In the genomic region with DNA sequence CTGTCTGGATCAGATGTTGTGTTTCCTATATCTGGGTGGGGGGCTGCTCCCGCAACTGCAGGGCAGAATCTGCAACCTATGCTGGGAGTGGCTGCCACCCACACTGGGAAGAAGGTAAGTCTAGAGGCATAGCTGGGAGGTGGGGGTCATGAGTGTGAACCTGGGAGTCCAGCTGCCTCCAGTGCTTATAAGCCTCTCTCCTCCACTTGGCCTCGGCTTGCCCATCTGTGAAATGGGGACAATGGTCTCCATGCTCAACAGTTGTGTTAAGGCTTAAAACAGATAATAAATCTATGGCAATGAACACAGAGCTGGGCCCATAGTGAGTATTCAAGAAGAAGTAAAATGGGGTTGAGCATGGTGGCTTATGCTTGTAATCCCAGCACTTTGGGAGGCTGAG, we compare ENCODE assay signal across 17 cellular contexts.
DNase-seq lines count a peak whose midpoint lies in the region; ATAC-seq, FAIRE-seq and TF ChIP-seq lines count a peak whose summit lies in the region.
"Had no signal": no experiment of that assay in that cellular context is flagged by ENCODE, and none has a peak within 500 bp of the region (broad histone marks: within the 10 kb centered on the region; RNA-seq: fewer than 3 reads in every experiment).

No MANE protein-coding gene starts in this region.

- peaks cover 21% of the 10 kb centered on the region for H3K36me3 Mint-ChIP-seq in astrocyte (ENCODE audit: low read depth, unreplicated experiment)
- no peaks in the 10 kb centered on the region for H3K36me3 Mint-ChIP-seq in activated CD4-positive, alpha-beta T cell treated with anti-CD3 and anti-CD28 coated beads, Interleukin-2, amount 10 ng/mL, durations not matched to agents 7 days and 5 days (ENCODE audit: low read depth)

- POLR2A ChIA-PET in IMR-90 (lab: Charles Lee; ENCODE audit: unreplicated experiment), result no interaction called here
- POLR2A ChIA-PET in activated CD4-positive, alpha-beta T cell treated with anti-CD3 and anti-CD28 coated beads, Interleukin-2, amount 10 ng/mL, durations not matched to agents 7 days and 5 days (lab: Charles Lee), result no interaction called here

- H2BK120ac ChIP-seq in IMR-90 (ENCODE audit: low read depth, low read length) (peak overlapping the region; percentile 72; the same call in 1 of the 2 replicates), mesenchymal stem cell (ENCODE audit: low read depth, low read length) (no peak overlapping the region)

- no CpG with 5 or more reads among the region's 2 CpGs for WGBS in IMR-90 (ENCODE audit: extremely low coverage in 2 of 2, insufficient read length in 1 of 2), 2 experiments
- 97% methylated on average over 2 of the region's 2 CpGs for WGBS in mesenchymal stem cell
- 87 to 100% (median 96%) methylated on average over 2 of the region's 2 CpGs for WGBS in stomach, 5 donors

- DNase-seq in IMR-90, result no peak
- DNase-seq in astrocyte (ENCODE audit: low read depth), result no peak
- no peak for DNase-seq in mesenchymal stem cell
- no peak for DNase-seq in stomach
- DNase-seq in activated gamma-delta T cell (lab: John Stamatoyannopoulos, UW), result no peak
- DNase-seq in C1 segment of cervical spinal cord (lab: John Stamatoyannopoulos, UW), result no peak
- DNase-seq in activated CD4-positive, alpha-beta T cell treated with anti-CD3 and anti-CD28 coated beads, Interleukin-2, amount 10 ng/mL, durations not matched to agents 7 days and 5 days, result no peak
- DNase-seq: ACHN; AML-193; Calu3; CD4-positive, alpha-beta memory T cell; DND-41; H9 had no signal

- H2AK5ac ChIP-seq in IMR-90 (ENCODE audit: low read depth, low read length), result peak overlapping the region; percentile 3; the same call in 1 of the 2 replicates
- H2AK5ac ChIP-seq in mesenchymal stem cell (ENCODE audit: low read length, severe bottlenecking), result no peak overlapping the region

- H3K9me1 ChIP-seq in IMR-90 (ENCODE audit: insufficient read depth, low read length), result peaks cover 25% of the 10 kb centered on the region

- TF ChIP-seq EP300 in stomach (IDR thresholded peaks at IDR 0.05), result no peak

- H3K18ac ChIP-seq in IMR-90 (ENCODE audit: low read depth, low read length) (peak overlapping the region; percentile 69; the same call in 1 of the 2 replicates), mesenchymal stem cell (ENCODE audit: low read depth in 1 of 2, low read length in 2 of 2) (no peak overlapping the region)

- CTCF ChIA-PET in IMR-90 (lab: Yijun Ruan, JAX), result no interaction called here
- CTCF ChIA-PET in activated CD4-positive, alpha-beta T cell treated with anti-CD3 and anti-CD28 coated beads, Interleukin-2, amount 10 ng/mL, durations not matched to agents 7 days and 5 days (lab: Charles Lee), result interaction anchor here (1.7 kb wide), 1 partner anchor 33 kb away, joined by 5 read pairs; no protein-coding TSS in a partner anchor

- no peak for ATAC-seq in IMR-90 (ENCODE audit: low read depth)
- ATAC-seq: GM12878 had no signal

- H3K4ac ChIP-seq in IMR-90 (ENCODE audit: low read depth, low read length), result peak overlapping the region; percentile 57
- no peak overlapping the region for H3K4ac ChIP-seq in mesenchymal stem cell (ENCODE audit: low read depth in 1 of 2, low read length in 2 of 2)

- H3K27ac Mint-ChIP-seq in astrocyte (ENCODE audit: unreplicated experiment), result no peak overlapping the region
- no peak overlapping the region for H3K27ac Mint-ChIP-seq in activated CD4-positive, alpha-beta T cell treated with anti-CD3 and anti-CD28 coated beads, Interleukin-2, amount 10 ng/mL, durations not matched to agents 7 days and 5 days

- H3K4me2 ChIP-seq in IMR-90 (ENCODE audit: low read depth, low read length) (no peak overlapping the region), astrocyte (ENCODE audit: low read length) (no peak overlapping the region), mesenchymal stem cell (ENCODE audit: low read length, poor library complexity, severe bottlenecking) (no peak overlapping the region)

- no peak overlapping the region for H3K4me3 ChIP-seq in IMR-90 (ENCODE audit: insufficient read depth, low read depth, low read length)
- H3K4me3 ChIP-seq in astrocyte (ENCODE audit: insufficient read depth, low read depth, low read length), result no peak overlapping the region
- no peak overlapping the region for H3K4me3 ChIP-seq in mesenchymal stem cell (ENCODE audit: insufficient read depth in 1 of 2, low read depth in 1 of 2, low read length in 2 of 2)
- no peak overlapping the region for H3K4me3 ChIP-seq in stomach
- H3K4me3 ChIP-seq: GM12878 had no signal

- peak overlapping the region; percentile 77 for H2BK5ac ChIP-seq in IMR-90 (ENCODE audit: low read depth, low read length, poor library complexity, severe bottlenecking)
- H2BK5ac ChIP-seq in mesenchymal stem cell (ENCODE audit: low read depth, low read length, poor library complexity, severe bottlenecking), result no peak overlapping the region

- H3K79me2 ChIP-seq in astrocyte (ENCODE audit: insufficient read depth, low read length), result no peaks in the 10 kb centered on the region

- no peaks in the 10 kb centered on the region for H3K79me1 ChIP-seq in IMR-90 (ENCODE audit: low read depth in 1 of 2, low read length in 2 of 2)
- peaks cover 2% of the 10 kb centered on the region for H3K79me1 ChIP-seq in mesenchymal stem cell (replicated peaks; ENCODE audit: low read length, poor library complexity, severe bottlenecking)

- H3K27me3 ChIP-seq in IMR-90 (ENCODE audit: control insufficient read depth, insufficient read depth, low read length) (no peaks in the 10 kb centered on the region), astrocyte (ENCODE audit: insufficient read depth, low read length) (no peaks in the 10 kb centered on the region), mesenchymal stem cell (ENCODE audit: control insufficient read depth in 1 of 2, insufficient read depth in 1 of 2, low read length in 2 of 2) (no peaks in the 10 kb centered on the region), stomach (no peaks in the 10 kb centered on the region)

- peak overlapping the region in 1 of 2 experiments; percentile 57 for H2BK12ac ChIP-seq in mesenchymal stem cell (ENCODE audit: low read length in 2 of 2)

- H3K9me3 ChIP-seq in IMR-90 (ENCODE audit: control insufficient read depth, insufficient read depth, low read length) (no peaks in the 10 kb centered on the region), astrocyte (ENCODE audit: insufficient read depth, low read depth, low read length) (no peaks in the 10 kb centered on the region), mesenchymal stem cell (ENCODE audit: control insufficient read depth, low read length) (no peaks in the 10 kb centered on the region), stomach (no peaks in the 10 kb centered on the region)

- no peak overlapping the region for H3K56ac ChIP-seq in IMR-90 (ENCODE audit: extremely low read depth, insufficient read depth, low read length)

- H3K27me3 Mint-ChIP-seq in astrocyte (ENCODE audit: low read depth, unreplicated experiment), result no peaks in the 10 kb centered on the region
- H3K27me3 Mint-ChIP-seq in activated CD4-positive, alpha-beta T cell treated with anti-CD3 and anti-CD28 coated beads, Interleukin-2, amount 10 ng/mL, durations not matched to agents 7 days and 5 days, result no peaks in the 10 kb centered on the region
- H3K27me3 Mint-ChIP-seq: CD4-positive, alpha-beta memory T cell had no signal

- no peak overlapping the region for H2AFZ ChIP-seq in IMR-90 (replicated peaks; ENCODE audit: low read length, poor library complexity)
- H2AFZ ChIP-seq in astrocyte (ENCODE audit: low read depth, low read length), result no peak overlapping the region
- no peak overlapping the region for H2AFZ ChIP-seq in mesenchymal stem cell (ENCODE audit: low read depth, low read length)

- H3K23ac ChIP-seq in IMR-90 (ENCODE audit: low read depth, low read length), result no peak overlapping the region
- H3K23ac ChIP-seq in mesenchymal stem cell (ENCODE audit: low read length in 2 of 2), result no peak overlapping the region

- H4K8ac ChIP-seq in IMR-90 (ENCODE audit: low read depth in 2 of 2, low read length in 2 of 2) (peak overlapping the region; percentile 6 to 21; a peak in 2 of 4 replicates), mesenchymal stem cell (ENCODE audit: low read length) (peak overlapping the region; percentile 47)

- H4K91ac ChIP-seq in IMR-90 (ENCODE audit: insufficient read depth, low read depth, low read length), result peak overlapping the region; percentile 24; the same call in 1 of the 2 replicates
- H4K91ac ChIP-seq in mesenchymal stem cell (ENCODE audit: low read length), result no peak overlapping the region

- H4K20me1 ChIP-seq in IMR-90 (ENCODE audit: insufficient read depth, low read length) (0 out of 2 replicates have a peak, but pooled peaks cover 4% of the 10 kb centered on the region), astrocyte (ENCODE audit: insufficient read depth, low read length) (no peaks in the 10 kb centered on the region)

- H3K4me1 ChIP-seq in IMR-90 (ENCODE audit: control insufficient read depth, insufficient read depth, low read length), result peaks cover 19% of the 10 kb centered on the region
- peaks cover 17% of the 10 kb centered on the region for H3K4me1 ChIP-seq in astrocyte (ENCODE audit: insufficient read depth, low read length)
- H3K4me1 ChIP-seq in mesenchymal stem cell (ENCODE audit: control insufficient read depth, insufficient read depth, low read depth, low read length), result peaks cover 7% of the 10 kb centered on the region
- H3K4me1 ChIP-seq in stomach, result no peaks in the 10 kb centered on the region

- H2AK9ac ChIP-seq in IMR-90 (replicated peaks; ENCODE audit: low read depth, low read length, poor library complexity), result no peak overlapping the region

- H3K27ac ChIP-seq in IMR-90 (ENCODE audit: insufficient read depth, low read length) (peak overlapping the region; percentile 50; the same call in 1 of the 2 replicates), astrocyte (ENCODE audit: low read depth, low read length) (peak overlapping the region; percentile 87), mesenchymal stem cell (ENCODE audit: low read length, poor library complexity, severe bottlenecking) (no peak overlapping the region), stomach (peak overlapping the region in 3 of 5 donors; percentile 25 to 58 (median 50))

- H3K9me3 Mint-ChIP-seq in astrocyte (ENCODE audit: unreplicated experiment), result no peaks in the 10 kb centered on the region
- no peaks in the 10 kb centered on the region for H3K9me3 Mint-ChIP-seq in activated CD4-positive, alpha-beta T cell treated with anti-CD3 and anti-CD28 coated beads, Interleukin-2, amount 10 ng/mL, durations not matched to agents 7 days and 5 days

- H4K5ac ChIP-seq in IMR-90 (ENCODE audit: low read depth, low read length), result peak overlapping the region; percentile 42; the same call in 1 of the 2 replicates

- peaks cover 10% of the 10 kb centered on the region for H3K4me1 Mint-ChIP-seq in astrocyte (ENCODE audit: low read depth, unreplicated experiment)
- no peaks in the 10 kb centered on the region for H3K4me1 Mint-ChIP-seq in activated CD4-positive, alpha-beta T cell treated with anti-CD3 and anti-CD28 coated beads, Interleukin-2, amount 10 ng/mL, durations not matched to agents 7 days and 5 days

- peak overlapping the region; percentile 1; the same call in 1 of the 2 replicates for H3K9ac ChIP-seq in IMR-90 (ENCODE audit: low read depth, low read length)
- peak overlapping the region; percentile 70 for H3K9ac ChIP-seq in astrocyte (ENCODE audit: low read length)
- no peak overlapping the region for H3K9ac ChIP-seq in mesenchymal stem cell (ENCODE audit: low read length)

- dilution Hi-C loops in IMR-90 (cut with HindIII; ENCODE audit: low sequenced_read_pairs, unreplicated experiment), result no loop called here

- H3K36me3 ChIP-seq in IMR-90 (ENCODE audit: control insufficient read depth, insufficient read depth, low read length) (no peaks in the 10 kb centered on the region), astrocyte (ENCODE audit: insufficient read depth, low read length) (no peaks in the 10 kb centered on the region), mesenchymal stem cell (ENCODE audit: control insufficient read depth in 1 of 2, insufficient read depth in 2 of 2, low read depth in 1 of 2, low read length in 2 of 2) (peaks cover 0 to 28% of the 10 kb centered on the region in 2 experiments), stomach (peaks cover 0 to 55% (median 39%) of the 10 kb centered on the region in 4 donors)

- no peak for FAIRE-seq in astrocyte (lab: Jason Lieb, UNC)
- FAIRE-seq: A204.1, GM12878, H1 had no signal

- no peak for TF ChIP-seq CTCF in IMR-90 (conservative IDR thresholded peaks at IDR 0.05; ENCODE audit: low read depth, low read length)
- no peak for TF ChIP-seq CTCF in astrocyte (IDR thresholded peaks at IDR 0.05; ENCODE audit: insufficient read depth, low read depth, low read length)
- no peak for TF ChIP-seq CTCF in stomach (IDR thresholded peaks at IDR 0.05)

- in situ Hi-C loops in IMR-90 (cut with MboI; ENCODE audit: low sequenced_read_pairs), result no loop called here

- BruUV-seq in IMR-90 (replicated peaks; lab: Mats Ljungman, UMichigan), result no TSS peak

- TF ChIP-seq POLR2A in IMR-90 (IDR thresholded peaks at IDR 0.05; ENCODE audit: low read depth, low read length) (no peak), stomach (IDR thresholded peaks at IDR 0.05) (no peak)

- H3K14ac ChIP-seq in IMR-90 (replicated peaks; ENCODE audit: low read depth, low read length), result no peak overlapping the region
- no peak overlapping the region for H3K14ac ChIP-seq in mesenchymal stem cell (ENCODE audit: low read length in 2 of 2)

- H2BK20ac ChIP-seq in IMR-90 (ENCODE audit: low read depth, low read length), result no peak overlapping the region; the same call in 1 of the 2 replicates

- H3K4me3 Mint-ChIP-seq in astrocyte (ENCODE audit: unreplicated experiment), result no peak overlapping the region
- H3K4me3 Mint-ChIP-seq in activated CD4-positive, alpha-beta T cell treated with anti-CD3 and anti-CD28 coated beads, Interleukin-2, amount 10 ng/mL, durations not matched to agents 7 days and 5 days, result no peak overlapping the region
- H3K4me3 Mint-ChIP-seq: CD14-positive monocyte; CD4-positive, alpha-beta memory T cell; H9 had no signal

- no peak overlapping the region; the same call in 1 of the 3 replicates for H2BK15ac ChIP-seq in IMR-90 (ENCODE audit: low read depth, low read length)
- no peak overlapping the region for H2BK15ac ChIP-seq in mesenchymal stem cell (ENCODE audit: low read depth, poor library complexity, severe bottlenecking)

- TF ChIP-seq RAD21 in IMR-90 (IDR thresholded peaks at IDR 0.05; ENCODE audit: low read length), result no peak

- intact Hi-C loops in IMR-90 (cut with micrococcal nuclease) (no loop called here), stomach (cut with DNase I; ENCODE audit: low total_unique reads) (no loop called here)
